Comparison of ENCODE assay signal across 2 cellular contexts in the genomic region with DNA sequence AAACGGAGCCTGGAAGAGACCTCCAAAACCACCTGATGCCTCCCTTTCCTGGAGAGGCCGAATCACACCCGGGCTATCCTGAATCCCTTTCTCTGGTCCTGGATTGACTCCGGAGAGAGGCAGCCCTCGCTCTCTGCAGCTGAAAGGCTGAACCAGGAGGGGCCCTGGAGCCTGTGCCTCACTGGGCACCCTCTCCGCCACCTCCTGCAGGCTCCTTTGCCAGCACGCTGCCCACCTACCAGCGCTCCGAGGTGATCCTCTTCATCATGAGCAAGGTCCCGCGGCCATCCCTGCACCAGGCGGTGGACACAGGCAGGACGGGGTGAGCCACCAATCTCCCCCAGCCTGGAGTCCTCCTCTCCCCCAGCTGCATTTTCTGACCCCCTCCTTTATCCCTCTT.
TF ChIP-seq lines count a peak whose summit lies in the region.

No MANE protein-coding gene starts in this region.

TF ChIP-seq in WTC11, 78 proteins besides CTCF, POLR2A, EP300 and RAD21:
- TF ChIP-seq ELF4 (CRISPR knock-in tag; IDR thresholded peaks at IDR 0.05; ENCODE audit: low read depth) (no peak), NR3C1 (CRISPR knock-in tag; conservative IDR thresholded peaks at IDR 0.05; ENCODE audit: low read depth) (no peak), IRF2 (CRISPR knock-in tag; IDR thresholded peaks at IDR 0.05; ENCODE audit: borderline replicate concordance, low read depth) (no peak), FOXK1 (CRISPR knock-in tag; IDR thresholded peaks at IDR 0.05) (no peak), HMGA2 (CRISPR knock-in tag; IDR thresholded peaks at IDR 0.05) (no peak), ZNF423 (CRISPR knock-in tag; IDR thresholded peaks at IDR 0.05) (no peak), ZNF219 (CRISPR knock-in tag; IDR thresholded peaks at IDR 0.05; ENCODE audit: borderline replicate concordance) (no peak), JAZF1 (CRISPR knock-in tag; IDR thresholded peaks at IDR 0.05) (no peak), CREM (CRISPR knock-in tag; IDR thresholded peaks at IDR 0.05) (no peak), TCF7 (CRISPR knock-in tag; IDR thresholded peaks at IDR 0.05; ENCODE audit: low read depth) (no peak), ATF1 (CRISPR knock-in tag; IDR thresholded peaks at IDR 0.05) (no peak)
- TF ChIP-seq, protein P1, sequence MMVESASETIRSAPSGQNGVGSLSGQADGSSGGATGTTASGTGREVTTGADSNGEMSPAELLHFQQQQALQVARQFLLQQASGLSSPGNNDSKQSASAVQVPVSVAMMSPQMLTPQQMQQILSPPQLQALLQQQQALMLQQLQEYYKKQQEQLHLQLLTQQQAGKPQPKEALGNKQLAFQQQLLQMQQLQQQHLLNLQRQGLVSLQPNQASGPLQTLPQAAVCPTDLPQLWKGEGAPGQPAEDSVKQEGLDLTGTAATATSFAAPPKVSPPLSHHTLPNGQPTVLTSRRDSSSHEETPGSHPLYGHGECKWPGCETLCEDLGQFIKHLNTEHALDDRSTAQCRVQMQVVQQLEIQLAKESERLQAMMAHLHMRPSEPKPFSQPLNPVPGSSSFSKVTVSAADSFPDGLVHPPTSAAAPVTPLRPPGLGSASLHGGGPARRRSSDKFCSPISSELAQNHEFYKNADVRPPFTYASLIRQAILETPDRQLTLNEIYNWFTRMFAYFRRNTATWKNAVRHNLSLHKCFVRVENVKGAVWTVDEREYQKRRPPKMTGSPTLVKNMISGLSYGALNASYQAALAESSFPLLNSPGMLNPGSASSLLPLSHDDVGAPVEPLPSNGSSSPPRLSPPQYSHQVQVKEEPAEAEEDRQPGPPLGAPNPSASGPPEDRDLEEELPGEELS (CRISPR knock-in tag; IDR thresholded peaks at IDR 0.05) = no peak
- TF ChIP-seq, protein P2, sequence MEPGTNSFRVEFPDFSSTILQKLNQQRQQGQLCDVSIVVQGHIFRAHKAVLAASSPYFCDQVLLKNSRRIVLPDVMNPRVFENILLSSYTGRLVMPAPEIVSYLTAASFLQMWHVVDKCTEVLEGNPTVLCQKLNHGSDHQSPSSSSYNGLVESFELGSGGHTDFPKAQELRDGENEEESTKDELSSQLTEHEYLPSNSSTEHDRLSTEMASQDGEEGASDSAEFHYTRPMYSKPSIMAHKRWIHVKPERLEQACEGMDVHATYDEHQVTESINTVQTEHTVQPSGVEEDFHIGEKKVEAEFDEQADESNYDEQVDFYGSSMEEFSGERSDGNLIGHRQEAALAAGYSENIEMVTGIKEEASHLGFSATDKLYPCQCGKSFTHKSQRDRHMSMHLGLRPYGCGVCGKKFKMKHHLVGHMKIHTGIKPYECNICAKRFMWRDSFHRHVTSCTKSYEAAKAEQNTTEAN (CRISPR knock-in tag; IDR thresholded peaks at IDR 0.05) = no peak
- TF ChIP-seq, protein P3, sequence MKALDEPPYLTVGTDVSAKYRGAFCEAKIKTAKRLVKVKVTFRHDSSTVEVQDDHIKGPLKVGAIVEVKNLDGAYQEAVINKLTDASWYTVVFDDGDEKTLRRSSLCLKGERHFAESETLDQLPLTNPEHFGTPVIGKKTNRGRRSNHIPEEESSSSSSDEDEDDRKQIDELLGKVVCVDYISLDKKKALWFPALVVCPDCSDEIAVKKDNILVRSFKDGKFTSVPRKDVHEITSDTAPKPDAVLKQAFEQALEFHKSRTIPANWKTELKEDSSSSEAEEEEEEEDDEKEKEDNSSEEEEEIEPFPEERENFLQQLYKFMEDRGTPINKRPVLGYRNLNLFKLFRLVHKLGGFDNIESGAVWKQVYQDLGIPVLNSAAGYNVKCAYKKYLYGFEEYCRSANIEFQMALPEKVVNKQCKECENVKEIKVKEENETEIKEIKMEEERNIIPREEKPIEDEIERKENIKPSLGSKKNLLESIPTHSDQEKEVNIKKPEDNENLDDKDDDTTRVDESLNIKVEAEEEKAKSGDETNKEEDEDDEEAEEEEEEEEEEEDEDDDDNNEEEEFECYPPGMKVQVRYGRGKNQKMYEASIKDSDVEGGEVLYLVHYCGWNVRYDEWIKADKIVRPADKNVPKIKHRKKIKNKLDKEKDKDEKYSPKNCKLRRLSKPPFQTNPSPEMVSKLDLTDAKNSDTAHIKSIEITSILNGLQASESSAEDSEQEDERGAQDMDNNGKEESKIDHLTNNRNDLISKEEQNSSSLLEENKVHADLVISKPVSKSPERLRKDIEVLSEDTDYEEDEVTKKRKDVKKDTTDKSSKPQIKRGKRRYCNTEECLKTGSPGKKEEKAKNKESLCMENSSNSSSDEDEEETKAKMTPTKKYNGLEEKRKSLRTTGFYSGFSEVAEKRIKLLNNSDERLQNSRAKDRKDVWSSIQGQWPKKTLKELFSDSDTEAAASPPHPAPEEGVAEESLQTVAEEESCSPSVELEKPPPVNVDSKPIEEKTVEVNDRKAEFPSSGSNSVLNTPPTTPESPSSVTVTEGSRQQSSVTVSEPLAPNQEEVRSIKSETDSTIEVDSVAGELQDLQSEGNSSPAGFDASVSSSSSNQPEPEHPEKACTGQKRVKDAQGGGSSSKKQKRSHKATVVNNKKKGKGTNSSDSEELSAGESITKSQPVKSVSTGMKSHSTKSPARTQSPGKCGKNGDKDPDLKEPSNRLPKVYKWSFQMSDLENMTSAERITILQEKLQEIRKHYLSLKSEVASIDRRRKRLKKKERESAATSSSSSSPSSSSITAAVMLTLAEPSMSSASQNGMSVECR (CRISPR knock-in tag; IDR thresholded peaks at IDR 0.05; ENCODE audit: borderline replicate concordance) = no peak
- TF ChIP-seq, protein P4, sequence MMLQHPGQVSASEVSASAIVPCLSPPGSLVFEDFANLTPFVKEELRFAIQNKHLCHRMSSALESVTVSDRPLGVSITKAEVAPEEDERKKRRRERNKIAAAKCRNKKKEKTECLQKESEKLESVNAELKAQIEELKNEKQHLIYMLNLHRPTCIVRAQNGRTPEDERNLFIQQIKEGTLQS (CRISPR knock-in tag; conservative IDR thresholded peaks at IDR 0.05) = no peak

TF ChIP-seq in H1, 55 proteins besides CTCF, POLR2A, EP300 and RAD21:
- TF ChIP-seq CTBP2 (IDR thresholded peaks at IDR 0.05; ENCODE audit: borderline replicate concordance, insufficient read depth, insufficient read length, low read length) (no peak), JUND (IDR thresholded peaks at IDR 0.05; ENCODE audit: low read length) (no peak), CEBPB (IDR thresholded peaks at IDR 0.05; ENCODE audit: low read depth, low read length) (no peak), SRF (IDR thresholded peaks at IDR 0.05; ENCODE audit: low read depth, low read length) (no peak), RXRA (IDR thresholded peaks at IDR 0.05; ENCODE audit: insufficient read depth, low read depth, low read length) (no peak), SP4 (IDR thresholded peaks at IDR 0.05; ENCODE audit: low read length) (no peak)
